Comparison of ENCODE assay signal across 15 cellular contexts in genomic region chr1:168319691-168320090, GRCh38.
"Had no signal": no experiment of that assay in that cellular context is flagged by ENCODE, and none has a peak within 500 bp of the region (broad histone marks: within the 10 kb centered on the region; RNA-seq: fewer than 3 reads in every experiment).

No MANE protein-coding gene starts in this region.

- H3K27ac Mint-ChIP-seq: activated naive CD4-positive, alpha-beta T cell treated with anti-CD3 and anti-CD28 coated beads, Interleukin-2, amount 10 ng/mL, durations not matched to agents 7 days and 5 days; effector memory CD8-positive, alpha-beta T cell; mesothelial cell of epicardium; stimulated activated naive B cell treated with anti-CD40 and anti-IgM and Interleukin-4, amounts not matched to agents 10 μg/mL and 1 μg/mL and 100 μg/mL, for 72 hours had no signal

- ATAC-seq: effector memory CD8-positive, alpha-beta T cell; stimulated activated naive B cell treated with anti-CD40 and anti-IgM and Interleukin-4, amounts not matched to agents 10 μg/mL and 1 μg/mL and 100 μg/mL, for 72 hours had no signal

- H3K4me3 ChIP-seq: left ventricle myocardium inferior, right lobe of liver, spleen had no signal

- H3K4me1 Mint-ChIP-seq: stimulated activated naive B cell treated with anti-CD40 and anti-IgM and Interleukin-4, amounts not matched to agents 10 μg/mL and 1 μg/mL and 100 μg/mL, for 72 hours had no signal

- H3K4me1 ChIP-seq: spleen had no signal

- H3K9ac ChIP-seq: SK-N-SH had no signal

- H3K9me3 ChIP-seq: left ventricle myocardium inferior, right lobe of liver, SK-N-SH had no signal

- H3K4me3 Mint-ChIP-seq: activated naive CD4-positive, alpha-beta T cell treated with anti-CD3 and anti-CD28 coated beads, Interleukin-2, amount 10 ng/mL, durations not matched to agents 7 days and 5 days; central memory CD8-positive, alpha-beta T cell; effector memory CD8-positive, alpha-beta T cell; mesothelial cell of epicardium; stimulated activated naive B cell treated with anti-CD40 and anti-IgM and Interleukin-4, amounts not matched to agents 10 μg/mL and 1 μg/mL and 100 μg/mL, for 72 hours had no signal

- H3K4me2 ChIP-seq: SK-N-SH had no signal

- H3K36me3 ChIP-seq: left ventricle myocardium inferior, right lobe of liver, WERI-Rb-1 had no signal

- H3K27me3 ChIP-seq: right lobe of liver, spleen had no signal

- H3K27me3 Mint-ChIP-seq: activated naive CD4-positive, alpha-beta T cell treated with anti-CD3 and anti-CD28 coated beads, Interleukin-2, amount 10 ng/mL, durations not matched to agents 7 days and 5 days; central memory CD8-positive, alpha-beta T cell; effector memory CD8-positive, alpha-beta T cell; stimulated activated naive B cell treated with anti-CD40 and anti-IgM and Interleukin-4, amounts not matched to agents 10 μg/mL and 1 μg/mL and 100 μg/mL, for 72 hours had no signal

- DNase-seq: activated CD4-positive, alpha-beta T cell treated with anti-CD3 and anti-CD28 coated beads for 4 hours; activated naive CD4-positive, alpha-beta T cell treated with anti-CD3 and anti-CD28 coated beads, Interleukin-2, amount 10 ng/mL, durations not matched to agents 7 days and 5 days; effector memory CD8-positive, alpha-beta T cell; left ventricle myocardium inferior; posterior cingulate gyrus; right lobe of liver; SK-N-SH; spleen; stimulated activated CD4-positive, alpha-beta T cell treated with anti-CD3 and anti-CD28 coated beads, Interleukin-1b, Interleukin-23, amount 100 ng/mL, for 48 hours; stimulated activated naive B cell treated with anti-CD40 and anti-IgM and Interleukin-4, amounts not matched to agents 10 μg/mL and 1 μg/mL and 100 μg/mL, for 72 hours; T-helper 1 cell; trophoblast cell; WERI-Rb-1 had no signal

- H3K27ac ChIP-seq: left ventricle myocardium inferior, right lobe of liver, spleen, WERI-Rb-1 had no signal
